ENCODE assay signal across 12 cellular contexts in genomic region chr13:110233181-110233641, GRCh38.
DNase-seq lines count a peak whose midpoint lies in the region; ATAC-seq and TF ChIP-seq lines count a peak whose summit lies in the region.
"Had no signal": no experiment of that assay in that cellular context is flagged by ENCODE, and none has a peak within 500 bp of the region (broad histone marks: within the 10 kb centered on the region; RNA-seq: fewer than 3 reads in every experiment).

No MANE protein-coding gene starts in this region.

- H3K4me1 ChIP-seq in heart right ventricle (peaks cover 39 to 95% (median 86%) of the 10 kb centered on the region in 9 donors), rectal smooth muscle tissue (ENCODE audit: control insufficient read depth, insufficient read depth, low read length) (peaks cover 32% of the 10 kb centered on the region)

- intact Hi-C loops in heart right ventricle (cut with DNase I), result loop anchor here in 4 of 10 donors (5.0 to 10.0 kb wide), 3 partner anchors 69 to 74 kb away; partner anchors contain the start of genes COL4A1 (in 2 of the 4) and COL4A2 (in 2 of the 4)

- H3K36me3 ChIP-seq in heart right ventricle, result peaks cover 0 to 14% (median 0%) of the 10 kb centered on the region in 9 donors
- no peaks in the 10 kb centered on the region for H3K36me3 ChIP-seq in rectal smooth muscle tissue (ENCODE audit: control insufficient read depth, insufficient read depth, low read length)
- H3K36me3 ChIP-seq: cardiac muscle cell had no signal

- DNase-seq in AG10803 (ENCODE audit: low read depth), result peak; percentile 92
- peak; percentile 78 for DNase-seq in amniotic epithelial cell (ENCODE audit: low read depth)
- peak; percentile 29 to 78 for DNase-seq in heart right ventricle
- DNase-seq in mesenteric fat pad (ENCODE audit: low spot score), result no peak
- DNase-seq: NCI-H1694 treated with DMSO at 0.1 percent for 48 hours; RPMI8226; stimulated activated naive CD4-positive, alpha-beta T cell treated with Interleukin-2 at 50 U/mL for 16 hours had no signal

- ATAC-seq in heart right ventricle, result peak in 7 of 8 donors; percentile 31 to 66 (median 55)
- ATAC-seq in HG03135 (IDR thresholded peaks at IDR 0.05; ENCODE audit: unreplicated experiment), result no peak
- no peak for ATAC-seq in HG02798 (IDR thresholded peaks at IDR 0.05; ENCODE audit: poor library complexity, unreplicated experiment)
- ATAC-seq in HG02678 (IDR thresholded peaks at IDR 0.05; ENCODE audit: unreplicated experiment), result no peak

- H3K27ac ChIP-seq in heart right ventricle (peak overlapping the region; percentile 68 to 89 (median 80)), rectal smooth muscle tissue (ENCODE audit: low read depth, low read length) (peak overlapping the region; percentile 28)
- H3K27ac ChIP-seq: cardiac muscle cell had no signal

- no peaks in the 10 kb centered on the region for H3K9me3 ChIP-seq in heart right ventricle

- H3K27me3 ChIP-seq in heart right ventricle, result no peaks in the 10 kb centered on the region
- H3K27me3 ChIP-seq in rectal smooth muscle tissue (ENCODE audit: control insufficient read depth, insufficient read depth, low read length), result no peaks in the 10 kb centered on the region
- H3K27me3 ChIP-seq: cardiac muscle cell had no signal

- WGBS in heart right ventricle, 2 donors, result 36 to 52% methylated on average over 14 of the region's 14 CpGs

- H3K4me3 ChIP-seq in AG10803 (ENCODE audit: low read length), result peak overlapping the region; percentile 51
- peak overlapping the region in 4 of 10 donors; percentile 14 to 36 (median 26) for H3K4me3 ChIP-seq in heart right ventricle
- H3K4me3 ChIP-seq in rectal smooth muscle tissue (ENCODE audit: low read length), result peak overlapping the region; percentile 23
- H3K4me3 ChIP-seq: cardiac muscle cell had no signal

- TF ChIP-seq CTCF in AG10803 (conservative IDR thresholded peaks at IDR 0.05; ENCODE audit: low read length) (no peak), heart right ventricle (IDR thresholded peaks at IDR 0.05) (no peak)

- H3K9ac ChIP-seq in rectal smooth muscle tissue (ENCODE audit: low read length), result no peak overlapping the region

Comparison
In these comparisons a context has a peak if more than half of its experiments do, and no peak if none do; other contexts are left out.
1. ATAC-seq: peak in heart right ventricle (7 of 8); none in HG03135 (single experiment), HG02798 (single experiment) and HG02678 (single experiment).